14 cellular contexts compared by ENCODE assay signal in the genomic region with DNA sequence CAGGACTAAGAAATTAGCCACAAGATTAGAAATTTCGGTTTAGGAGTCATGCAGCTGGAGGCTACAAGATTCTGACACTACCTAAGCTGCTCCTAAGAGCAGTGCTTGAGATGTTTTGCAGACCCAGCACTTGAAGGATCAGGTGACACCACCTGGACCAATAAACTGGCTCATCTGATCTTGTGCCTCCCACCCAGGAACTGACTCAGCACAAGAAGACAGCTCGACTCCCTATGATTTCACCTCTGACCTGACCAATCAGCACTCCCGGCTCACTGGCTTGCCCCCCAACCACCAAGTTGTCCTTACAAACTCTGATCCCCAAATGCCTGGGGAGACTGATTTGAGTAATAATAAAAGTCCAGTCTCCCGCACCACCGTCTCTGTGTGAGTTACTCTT.
DNase-seq lines count a peak whose midpoint lies in the region; TF ChIP-seq lines count a peak whose summit lies in the region.
"Had no signal": no experiment of that assay in that cellular context is flagged by ENCODE, and none has a peak within 500 bp of the region (broad histone marks: within the 10 kb centered on the region; RNA-seq: fewer than 3 reads in every experiment).

No MANE protein-coding gene starts in this region.

- DNase-seq in DMS 273 (lab: John Stamatoyannopoulos, UW; ENCODE audit: unreplicated experiment) (peak; percentile 68), H7 (peak; percentile 28), OCI-M1 (lab: John Stamatoyannopoulos, UW) (peak; percentile 3), fibroblast of the aortic adventitia (ENCODE audit: low read depth) (peak; percentile 18), GM19240 (ENCODE audit: insufficient read length, low spot score) (no peak), NCI-H1930 (lab: John Stamatoyannopoulos, UW) (no peak), tibial artery (no peak), ovary (no peak)
- DNase-seq: activated CD4-positive, alpha-beta T cell treated with anti-CD3 and anti-CD28 coated beads for 4 hours; AML-193; immature natural killer cell; Kasumi-1; PC-9 had no signal

- H3K9me3 ChIP-seq in tibial artery: no peaks in the 10 kb centered on the region
- H3K9me3 ChIP-seq in ovary: no peaks in the 10 kb centered on the region
- H3K9me3 ChIP-seq: prostate gland had no signal

- TF ChIP-seq CTCF in fibroblast of the aortic adventitia (IDR thresholded peaks at IDR 0.05; ENCODE audit: insufficient read depth, low read length) (no peak), tibial artery (IDR thresholded peaks at IDR 0.05) (no peak), ovary (IDR thresholded peaks at IDR 0.05) (no peak)

- H3K36me3 ChIP-seq in H7 (replicated peaks; ENCODE audit: control insufficient read depth, insufficient read depth, low read length) (no peaks in the 10 kb centered on the region), tibial artery (no peaks in the 10 kb centered on the region), ovary (no peaks in the 10 kb centered on the region)
- H3K36me3 ChIP-seq: prostate gland had no signal

- intact Hi-C loops in tibial artery (cut with DNase I; ENCODE audit: low total_unique reads) (loop anchor here (5.0 kb wide), 1 partner anchor 39 kb away; no protein-coding TSS in a partner anchor), ovary (cut with DNase I) (no loop called here)

- H3K27me3 ChIP-seq in H7 (ENCODE audit: control insufficient read depth, insufficient read depth, low read length) (no peaks in the 10 kb centered on the region), tibial artery (no peaks in the 10 kb centered on the region), ovary (no peaks in the 10 kb centered on the region)

- no peak for TF ChIP-seq EP300 in ovary (IDR thresholded peaks at IDR 0.05)

- no peak for TF ChIP-seq POLR2A in ovary (IDR thresholded peaks at IDR 0.05)

- H3K4me1 ChIP-seq in tibial artery: peaks cover 0 to 5% (median 0%) of the 10 kb centered on the region in 4 donors
- H3K4me1 ChIP-seq in ovary (ENCODE audit: insufficient read depth): no peaks in the 10 kb centered on the region
- H3K4me1 ChIP-seq: prostate gland had no signal

- 58 to 80% (median 76%) methylated on average over 5 of the region's 5 CpGs for WGBS in ovary, 3 donors

- no peak overlapping the region for H3K27ac ChIP-seq in tibial artery
- no peak overlapping the region for H3K27ac ChIP-seq in ovary
- H3K27ac ChIP-seq: PC-9, prostate gland had no signal

- H3K4me3 ChIP-seq in H7 (ENCODE audit: insufficient read depth, low read depth, low read length) (no peak overlapping the region), fibroblast of the aortic adventitia (ENCODE audit: low read depth, low read length) (no peak overlapping the region), tibial artery (no peak overlapping the region), ovary (no peak overlapping the region)
- H3K4me3 ChIP-seq: PC-9, prostate gland had no signal

Comparison
In these comparisons a context has a peak if more than half of its experiments do, and no peak if none do; other contexts are left out.
1. DNase-seq: peak in DMS 273 (single experiment), H7 (single experiment), OCI-M1 (single experiment) and fibroblast of the aortic adventitia (single experiment); none in GM19240 (single experiment), NCI-H1930 (0 of 2), tibial artery (0 of 2) and ovary (0 of 5).